In the genomic region with DNA sequence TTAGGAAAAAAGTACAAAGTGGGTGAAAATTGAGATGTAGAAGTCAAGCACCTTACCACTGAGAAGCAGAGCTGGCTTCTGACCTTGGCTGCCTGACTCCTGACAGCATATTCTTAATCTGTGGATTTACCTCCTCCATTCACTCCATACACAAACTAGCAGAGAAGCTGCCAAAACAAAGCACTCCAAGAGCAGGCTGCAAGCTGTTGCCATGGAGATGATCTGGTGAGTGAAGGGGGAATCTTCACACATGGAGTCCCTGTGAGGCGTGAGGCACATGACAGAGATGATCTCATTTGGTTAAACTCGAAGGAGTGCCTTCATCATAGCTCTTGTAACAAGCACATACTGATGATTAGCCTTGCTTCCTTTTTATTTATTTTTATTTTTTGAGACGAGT, we compare ENCODE assay signal across 21 cellular contexts. TPM values are rescaled to one million over a fixed set of nuclear protein-coding genes. Genes with fewer than 3 reads are reported as not detected.
DNase-seq lines count a peak whose midpoint lies in the region; ATAC-seq and TF ChIP-seq lines count a peak whose summit lies in the region.
"Had no signal": no experiment of that assay in that cellular context is flagged by ENCODE, and none has a peak within 500 bp of the region (broad histone marks: within the 10 kb centered on the region; RNA-seq: fewer than 3 reads in every experiment).

No MANE protein-coding gene starts in this region.

- no peak for TF ChIP-seq CTCF in osteocyte (IDR thresholded peaks at IDR 0.05)
- no peak for TF ChIP-seq CTCF in suprapubic skin (IDR thresholded peaks at IDR 0.05)

- H3K27me3 Mint-ChIP-seq in osteocyte (ENCODE audit: unreplicated experiment) = no peaks in the 10 kb centered on the region
- H3K27me3 Mint-ChIP-seq: natural killer cell treated with Interleukin-12 subunit alpha and Interleukin-12 subunit beta and Interleukin-15 and Interleukin-18, amount 100 ng/mL, for 72 hours had no signal

- H3K27ac ChIP-seq in suprapubic skin = no peak overlapping the region
- H3K27ac ChIP-seq: heart right ventricle, tibial nerve had no signal

- no peaks in the 10 kb centered on the region for H3K27me3 ChIP-seq in suprapubic skin
- H3K27me3 ChIP-seq: heart right ventricle, tibial nerve had no signal

- no peak overlapping the region for H3K4me3 Mint-ChIP-seq in osteocyte (ENCODE audit: unreplicated experiment)
- H3K4me3 Mint-ChIP-seq: CD14-positive monocyte; natural killer cell treated with Interleukin-12 subunit alpha and Interleukin-12 subunit beta and Interleukin-15 and Interleukin-18, amount 100 ng/mL, for 72 hours had no signal

- H3K4me1 Mint-ChIP-seq in osteocyte (ENCODE audit: unreplicated experiment) = no peaks in the 10 kb centered on the region
- H3K4me1 Mint-ChIP-seq: CD14-positive monocyte had no signal

- DNase-seq in NCI-H2107 treated with DMSO at 0.1 percent for 48 hours (lab: John Stamatoyannopoulos, UW; ENCODE audit: unreplicated experiment) (peak; percentile 4), NCI-H2107 (lab: John Stamatoyannopoulos, UW) (no peak), NCI-H2196 treated with DMSO at 0.1 percent for 48 hours (lab: John Stamatoyannopoulos, UW; ENCODE audit: unreplicated experiment) (peak; percentile 82), SHP77 treated with DMSO at 0.1 percent for 48 hours (lab: John Stamatoyannopoulos, UW) (peak; percentile 40), osteocyte (ENCODE audit: extremely low spot score, unreplicated experiment) (peak; percentile 3), AG08395 (ENCODE audit: low spot score) (no peak), suprapubic skin (ENCODE audit: low spot score in 2 of 2) (no peak)
- DNase-seq: activated CD4-positive, alpha-beta T cell treated with anti-CD3 and anti-CD28 coated beads for 4 hours; activated effector memory CD4-positive, alpha-beta T cell treated with anti-CD3 and anti-CD28 coated beads, Interleukin-2, amount 50 U/mL, for 16 hours; aorta; cerebellar nuclear complex; EL; heart right ventricle; Kasumi-1; mammary epithelial cell; NCI-H1694; T-helper 9 cell had no signal

- H3K9me3 ChIP-seq in suprapubic skin = no peaks in the 10 kb centered on the region

- peaks cover 39% of the 10 kb centered on the region for H3K36me3 Mint-ChIP-seq in osteocyte (ENCODE audit: unreplicated experiment)

- WGBS in suprapubic skin = 96% methylated on average over 3 of the region's 3 CpGs

- no peak for ATAC-seq in GM21786 (IDR thresholded peaks at IDR 0.05; ENCODE audit: unreplicated experiment)
- ATAC-seq: heart right ventricle; natural killer cell treated with Interleukin-12 subunit alpha and Interleukin-12 subunit beta and Interleukin-15 and Interleukin-18, amount 100 ng/mL, for 72 hours had no signal

- H3K9me3 Mint-ChIP-seq in osteocyte (ENCODE audit: unreplicated experiment) = peaks cover 6% of the 10 kb centered on the region
- H3K9me3 Mint-ChIP-seq: natural killer cell treated with Interleukin-12 subunit alpha and Interleukin-12 subunit beta and Interleukin-15 and Interleukin-18, amount 100 ng/mL, for 72 hours had no signal

- peaks cover 72% of the 10 kb centered on the region for H3K36me3 ChIP-seq in suprapubic skin

- H3K4me1 ChIP-seq in suprapubic skin = no peaks in the 10 kb centered on the region
- H3K4me1 ChIP-seq: heart right ventricle, tibial nerve had no signal

- TF ChIP-seq EP300 in suprapubic skin (IDR thresholded peaks at IDR 0.05) = no peak

- no peak overlapping the region for H3K27ac Mint-ChIP-seq in osteocyte (ENCODE audit: unreplicated experiment)
- H3K27ac Mint-ChIP-seq: natural killer cell treated with Interleukin-12 subunit alpha and Interleukin-12 subunit beta and Interleukin-15 and Interleukin-18, amount 100 ng/mL, for 72 hours had no signal

- no peak for TF ChIP-seq POLR2A in suprapubic skin (IDR thresholded peaks at IDR 0.05)

- H3K4me3 ChIP-seq in suprapubic skin = no peak overlapping the region
- H3K4me3 ChIP-seq: heart right ventricle, tibial nerve had no signal

RNA-seq across cellular contexts. Expression of gene COMMD9, which starts 16.1 kb away (rescaled TPM):
- total RNA-seq in osteocyte (69.4 and 71.4 TPM in 2 replicates), suprapubic skin (10 to 100 TPM; 40.1 to 55.0 (median 46.6) TPM)

RNA-seq across cellular contexts. Expression of gene PRR5L, which starts 23.0 kb away (rescaled TPM):
- total RNA-seq in osteocyte = 102 and 103 TPM in 2 replicates
- 10 to 100 TPM in 1 of 4 donors, 1 to 10 TPM in 3; 2.2 to 10.9 (median 3.5) TPM for total RNA-seq in suprapubic skin

Comparison
In these comparisons a context has a peak if more than half of its experiments do, and no peak if none do; other contexts are left out.
1. DNase-seq: peak in NCI-H2107 treated with DMSO at 0.1 percent for 48 hours (single experiment), NCI-H2196 treated with DMSO at 0.1 percent for 48 hours (single experiment), SHP77 treated with DMSO at 0.1 percent for 48 hours (single experiment) and osteocyte (single experiment); none in NCI-H2107 (single experiment), AG08395 (single experiment) and suprapubic skin (0 of 2).